Comparison of ENCODE assay signal across 1 cellular context in the genomic region with DNA sequence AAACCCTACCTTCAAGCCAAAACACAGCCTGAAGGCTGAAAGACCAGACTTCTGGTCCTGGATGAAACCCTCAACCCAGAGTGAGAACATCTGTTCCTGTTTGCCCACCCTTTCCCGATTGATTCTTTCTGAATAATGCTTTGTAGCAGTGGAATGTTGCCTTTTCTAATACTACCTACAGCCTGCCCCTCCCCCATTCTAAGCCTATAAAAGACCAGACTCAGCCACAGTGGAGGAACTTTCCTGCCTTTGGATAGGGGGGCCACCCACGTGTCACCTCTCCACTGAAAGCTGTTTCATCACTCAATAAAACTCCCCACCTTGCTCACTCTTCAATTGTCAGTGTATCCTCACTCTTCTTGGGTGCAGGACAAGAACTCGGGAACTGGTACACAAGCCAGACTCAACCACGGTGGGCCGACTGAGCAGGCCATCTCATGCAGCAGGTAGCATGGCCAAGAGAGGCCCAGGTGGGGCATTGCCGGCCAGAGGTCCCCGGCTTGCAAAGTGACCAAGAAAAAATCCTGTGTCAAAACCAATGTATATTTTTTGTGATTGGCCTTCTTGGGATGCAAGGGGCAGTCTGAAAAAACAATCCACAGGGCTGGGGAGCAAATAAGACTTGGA.
TF ChIP-seq lines count a peak whose summit lies in the region.

No MANE protein-coding gene starts in this region.

TF ChIP-seq in GM23338, 12 proteins besides CTCF, POLR2A, EP300 and RAD21:
- TF ChIP-seq NANOG (IDR thresholded peaks at IDR 0.05; ENCODE audit: borderline replicate concordance) (no peak), STAT1 (IDR thresholded peaks at IDR 0.05; ENCODE audit: unreplicated experiment) (no peak), CREB1 (CRISPR knock-in tag; IDR thresholded peaks at IDR 0.05; ENCODE audit: low read depth) (no peak), ZNF114 (CRISPR knock-in tag; IDR thresholded peaks at IDR 0.05) (no peak), EZH2phosphoT487 (IDR thresholded peaks at IDR 0.05; ENCODE audit: unreplicated experiment) (no peak), ZNF331 (CRISPR knock-in tag; IDR thresholded peaks at IDR 0.05; ENCODE audit: low read depth) (no peak), JUNB (IDR thresholded peaks at IDR 0.05; ENCODE audit: unreplicated experiment) (no peak), EZH2 (IDR thresholded peaks at IDR 0.05; ENCODE audit: low read depth, unreplicated experiment) (no peak), POLR2AphosphoS5 (IDR thresholded peaks at IDR 0.05; ENCODE audit: low read depth) (no peak)
- TF ChIP-seq, protein P1, sequence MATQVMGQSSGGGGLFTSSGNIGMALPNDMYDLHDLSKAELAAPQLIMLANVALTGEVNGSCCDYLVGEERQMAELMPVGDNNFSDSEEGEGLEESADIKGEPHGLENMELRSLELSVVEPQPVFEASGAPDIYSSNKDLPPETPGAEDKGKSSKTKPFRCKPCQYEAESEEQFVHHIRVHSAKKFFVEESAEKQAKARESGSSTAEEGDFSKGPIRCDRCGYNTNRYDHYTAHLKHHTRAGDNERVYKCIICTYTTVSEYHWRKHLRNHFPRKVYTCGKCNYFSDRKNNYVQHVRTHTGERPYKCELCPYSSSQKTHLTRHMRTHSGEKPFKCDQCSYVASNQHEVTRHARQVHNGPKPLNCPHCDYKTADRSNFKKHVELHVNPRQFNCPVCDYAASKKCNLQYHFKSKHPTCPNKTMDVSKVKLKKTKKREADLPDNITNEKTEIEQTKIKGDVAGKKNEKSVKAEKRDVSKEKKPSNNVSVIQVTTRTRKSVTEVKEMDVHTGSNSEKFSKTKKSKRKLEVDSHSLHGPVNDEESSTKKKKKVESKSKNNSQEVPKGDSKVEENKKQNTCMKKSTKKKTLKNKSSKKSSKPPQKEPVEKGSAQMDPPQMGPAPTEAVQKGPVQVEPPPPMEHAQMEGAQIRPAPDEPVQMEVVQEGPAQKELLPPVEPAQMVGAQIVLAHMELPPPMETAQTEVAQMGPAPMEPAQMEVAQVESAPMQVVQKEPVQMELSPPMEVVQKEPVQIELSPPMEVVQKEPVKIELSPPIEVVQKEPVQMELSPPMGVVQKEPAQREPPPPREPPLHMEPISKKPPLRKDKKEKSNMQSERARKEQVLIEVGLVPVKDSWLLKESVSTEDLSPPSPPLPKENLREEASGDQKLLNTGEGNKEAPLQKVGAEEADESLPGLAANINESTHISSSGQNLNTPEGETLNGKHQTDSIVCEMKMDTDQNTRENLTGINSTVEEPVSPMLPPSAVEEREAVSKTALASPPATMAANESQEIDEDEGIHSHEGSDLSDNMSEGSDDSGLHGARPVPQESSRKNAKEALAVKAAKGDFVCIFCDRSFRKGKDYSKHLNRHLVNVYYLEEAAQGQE (IDR thresholded peaks at IDR 0.05; ENCODE audit: unreplicated experiment), result no peak
- TF ChIP-seq, protein P2, sequence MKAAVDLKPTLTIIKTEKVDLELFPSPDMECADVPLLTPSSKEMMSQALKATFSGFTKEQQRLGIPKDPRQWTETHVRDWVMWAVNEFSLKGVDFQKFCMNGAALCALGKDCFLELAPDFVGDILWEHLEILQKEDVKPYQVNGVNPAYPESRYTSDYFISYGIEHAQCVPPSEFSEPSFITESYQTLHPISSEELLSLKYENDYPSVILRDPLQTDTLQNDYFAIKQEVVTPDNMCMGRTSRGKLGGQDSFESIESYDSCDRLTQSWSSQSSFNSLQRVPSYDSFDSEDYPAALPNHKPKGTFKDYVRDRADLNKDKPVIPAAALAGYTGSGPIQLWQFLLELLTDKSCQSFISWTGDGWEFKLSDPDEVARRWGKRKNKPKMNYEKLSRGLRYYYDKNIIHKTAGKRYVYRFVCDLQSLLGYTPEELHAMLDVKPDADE (IDR thresholded peaks at IDR 0.05), result no peak
- TF ChIP-seq, protein P3, sequence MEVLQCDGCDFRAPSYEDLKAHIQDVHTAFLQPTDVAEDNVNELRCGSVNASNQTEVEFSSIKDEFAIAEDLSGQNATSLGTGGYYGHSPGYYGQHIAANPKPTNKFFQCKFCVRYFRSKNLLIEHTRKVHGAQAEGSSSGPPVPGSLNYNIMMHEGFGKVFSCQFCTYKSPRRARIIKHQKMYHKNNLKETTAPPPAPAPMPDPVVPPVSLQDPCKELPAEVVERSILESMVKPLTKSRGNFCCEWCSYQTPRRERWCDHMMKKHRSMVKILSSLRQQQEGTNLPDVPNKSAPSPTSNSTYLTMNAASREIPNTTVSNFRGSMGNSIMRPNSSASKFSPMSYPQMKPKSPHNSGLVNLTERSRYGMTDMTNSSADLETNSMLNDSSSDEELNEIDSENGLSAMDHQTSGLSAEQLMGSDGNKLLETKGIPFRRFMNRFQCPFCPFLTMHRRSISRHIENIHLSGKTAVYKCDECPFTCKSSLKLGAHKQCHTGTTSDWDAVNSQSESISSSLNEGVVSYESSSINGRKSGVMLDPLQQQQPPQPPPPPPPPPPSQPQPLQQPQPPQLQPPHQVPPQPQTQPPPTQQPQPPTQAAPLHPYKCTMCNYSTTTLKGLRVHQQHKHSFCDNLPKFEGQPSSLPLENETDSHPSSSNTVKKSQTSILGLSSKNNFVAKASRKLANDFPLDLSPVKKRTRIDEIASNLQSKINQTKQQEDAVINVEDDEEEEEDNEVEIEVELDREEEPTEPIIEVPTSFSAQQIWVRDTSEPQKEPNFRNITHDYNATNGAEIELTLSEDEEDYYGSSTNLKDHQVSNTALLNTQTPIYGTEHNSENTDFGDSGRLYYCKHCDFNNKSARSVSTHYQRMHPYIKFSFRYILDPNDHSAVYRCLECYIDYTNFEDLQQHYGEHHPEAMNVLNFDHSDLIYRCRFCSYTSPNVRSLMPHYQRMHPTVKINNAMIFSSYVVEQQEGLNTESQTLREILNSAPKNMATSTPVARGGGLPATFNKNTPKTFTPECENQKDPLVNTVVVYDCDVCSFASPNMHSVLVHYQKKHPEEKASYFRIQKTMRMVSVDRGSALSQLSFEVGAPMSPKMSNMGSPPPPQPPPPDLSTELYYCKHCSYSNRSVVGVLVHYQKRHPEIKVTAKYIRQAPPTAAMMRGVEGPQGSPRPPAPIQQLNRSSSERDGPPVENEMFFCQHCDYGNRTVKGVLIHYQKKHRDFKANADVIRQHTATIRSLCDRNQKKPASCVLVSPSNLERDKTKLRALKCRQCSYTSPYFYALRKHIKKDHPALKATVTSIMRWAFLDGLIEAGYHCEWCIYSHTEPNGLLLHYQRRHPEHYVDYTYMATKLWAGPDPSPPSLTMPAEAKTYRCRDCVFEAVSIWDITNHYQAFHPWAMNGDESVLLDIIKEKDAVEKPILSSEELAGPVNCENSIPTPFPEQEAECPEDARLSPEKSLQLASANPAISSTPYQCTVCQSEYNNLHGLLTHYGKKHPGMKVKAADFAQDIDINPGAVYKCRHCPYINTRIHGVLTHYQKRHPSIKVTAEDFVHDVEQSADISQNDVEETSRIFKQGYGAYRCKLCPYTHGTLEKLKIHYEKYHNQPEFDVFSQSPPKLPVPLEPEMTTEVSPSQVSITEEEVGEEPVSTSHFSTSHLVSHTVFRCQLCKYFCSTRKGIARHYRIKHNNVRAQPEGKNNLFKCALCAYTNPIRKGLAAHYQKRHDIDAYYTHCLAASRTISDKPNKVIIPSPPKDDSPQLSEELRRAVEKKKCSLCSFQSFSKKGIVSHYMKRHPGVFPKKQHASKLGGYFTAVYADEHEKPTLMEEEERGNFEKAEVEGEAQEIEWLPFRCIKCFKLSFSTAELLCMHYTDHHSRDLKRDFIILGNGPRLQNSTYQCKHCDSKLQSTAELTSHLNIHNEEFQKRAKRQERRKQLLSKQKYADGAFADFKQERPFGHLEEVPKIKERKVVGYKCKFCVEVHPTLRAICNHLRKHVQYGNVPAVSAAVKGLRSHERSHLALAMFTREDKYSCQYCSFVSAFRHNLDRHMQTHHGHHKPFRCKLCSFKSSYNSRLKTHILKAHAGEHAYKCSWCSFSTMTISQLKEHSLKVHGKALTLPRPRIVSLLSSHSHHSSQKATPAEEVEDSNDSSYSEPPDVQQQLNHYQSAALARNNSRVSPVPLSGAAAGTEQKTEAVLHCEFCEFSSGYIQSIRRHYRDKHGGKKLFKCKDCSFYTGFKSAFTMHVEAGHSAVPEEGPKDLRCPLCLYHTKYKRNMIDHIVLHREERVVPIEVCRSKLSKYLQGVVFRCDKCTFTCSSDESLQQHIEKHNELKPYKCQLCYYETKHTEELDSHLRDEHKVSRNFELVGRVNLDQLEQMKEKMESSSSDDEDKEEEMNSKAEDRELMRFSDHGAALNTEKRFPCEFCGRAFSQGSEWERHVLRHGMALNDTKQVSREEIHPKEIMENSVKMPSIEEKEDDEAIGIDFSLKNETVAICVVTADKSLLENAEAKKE (CRISPR knock-in tag; IDR thresholded peaks at IDR 0.05), result no peak
